In the genomic region with DNA sequence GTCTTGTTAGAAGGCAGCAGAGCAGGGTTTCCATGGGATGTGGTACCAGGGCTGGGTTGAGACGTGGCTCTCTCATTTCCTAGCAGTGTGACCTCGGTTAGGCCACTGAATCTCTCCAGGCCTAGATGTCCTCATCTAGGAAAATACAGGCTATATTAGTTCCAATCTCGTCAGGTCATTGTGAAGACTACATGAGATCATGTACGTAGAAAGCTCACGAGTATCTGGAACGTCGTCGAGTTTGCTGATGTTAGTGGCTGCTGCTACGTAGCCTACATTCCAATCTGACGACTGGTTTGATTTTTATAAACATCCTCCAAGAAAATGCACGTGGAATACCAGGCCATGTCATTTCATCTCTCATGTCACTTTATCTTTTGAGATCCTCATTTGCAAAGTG, we compare ENCODE assay signal across 20 cellular contexts.
DNase-seq lines count a peak whose midpoint lies in the region; ATAC-seq and TF ChIP-seq lines count a peak whose summit lies in the region.
"Had no signal": no experiment of that assay in that cellular context is flagged by ENCODE, and none has a peak within 500 bp of the region (broad histone marks: within the 10 kb centered on the region; RNA-seq: fewer than 3 reads in every experiment).

No MANE protein-coding gene starts in this region.

- DNase-seq in HFF-Myc (ENCODE audit: extremely low read depth, low read depth) = peak; percentile 29
- peak; percentile 49 for DNase-seq in astrocyte of the cerebellum (ENCODE audit: low read depth)
- no peak for DNase-seq in left ventricle myocardium inferior
- no peak for DNase-seq in HuH-7.5 (ENCODE audit: low spot score)
- DNase-seq in mesenteric fat pad (ENCODE audit: low spot score) = no peak
- DNase-seq in medulla oblongata (ENCODE audit: extremely low spot score) = no peak
- DNase-seq: activated CD8-positive, alpha-beta memory T cell treated with anti-CD3 and anti-CD28 coated beads for 24 hours; anterior cingulate cortex; DMS79; effector memory CD4-positive, alpha-beta T cell; islet precursor cell; Karpas-422; NCI-H146; NCI-H510A; OCI-M1; stimulated activated CD4-positive, alpha-beta T cell treated with anti-CD3 and anti-CD28 coated beads, Interleukin-15, amount 100 ng/mL, for 24 hours had no signal

- no peak overlapping the region for H3K9ac ChIP-seq in stomach smooth muscle (ENCODE audit: low read length in 2 of 2)

- H3K27me3 ChIP-seq in left ventricle myocardium inferior (ENCODE audit: low read depth) (no peaks in the 10 kb centered on the region), stomach smooth muscle (ENCODE audit: control insufficient read depth in 1 of 2, insufficient read depth in 2 of 2, low read length in 2 of 2) (no peaks in the 10 kb centered on the region)

- H3K4me3 ChIP-seq in HFF-Myc (replicated peaks; ENCODE audit: low read depth, low read length) (no peak overlapping the region), astrocyte of the cerebellum (ENCODE audit: low read depth, low read length) (no peak overlapping the region), left ventricle myocardium inferior (no peak overlapping the region), stomach smooth muscle (ENCODE audit: low read length in 2 of 2) (no peak overlapping the region)

- H3K36me3 ChIP-seq in left ventricle myocardium inferior = no peaks in the 10 kb centered on the region
- no peaks in the 10 kb centered on the region for H3K36me3 ChIP-seq in stomach smooth muscle (ENCODE audit: control insufficient read depth in 2 of 2, insufficient read depth in 2 of 2, low read length in 2 of 2)

- peaks cover 18% of the 10 kb centered on the region for H3K4me1 ChIP-seq in left ventricle myocardium inferior
- H3K4me1 ChIP-seq in stomach smooth muscle (ENCODE audit: control insufficient read depth, insufficient read depth, low read length) = peaks cover 8% of the 10 kb centered on the region

- H3K9me3 ChIP-seq in left ventricle myocardium inferior (replicated peaks) = peaks cover 13% of the 10 kb centered on the region
- no peaks in the 10 kb centered on the region for H3K9me3 ChIP-seq in stomach smooth muscle (ENCODE audit: control insufficient read depth in 2 of 2, low read length in 2 of 2)

- no peak for ATAC-seq in GM21515 (IDR thresholded peaks at IDR 0.05; ENCODE audit: unreplicated experiment)
- ATAC-seq: activated T-helper 17 cell treated with anti-CD3 and anti-CD28 coated beads, Interleukin-2, amount 50 U/mL, for 72 hours had no signal

- in situ Hi-C loops in astrocyte of the cerebellum (cut with HindIII; ENCODE audit: low sequenced_read_pairs) = no loop called here

- intact Hi-C loops in left ventricle myocardium inferior (cut with micrococcal nuclease) = no loop called here

- TF ChIP-seq CTCF in HFF-Myc (IDR thresholded peaks at IDR 0.05; ENCODE audit: low read depth, low read length, missing control alignments) (no peak), astrocyte of the cerebellum (IDR thresholded peaks at IDR 0.05; ENCODE audit: low read depth, low read length, missing control alignments) (no peak), left ventricle myocardium inferior (IDR thresholded peaks at IDR 0.05; ENCODE audit: borderline replicate concordance) (no peak)

- H3K27ac ChIP-seq in left ventricle myocardium inferior (replicated peaks) (peak overlapping the region; percentile 85), stomach smooth muscle (ENCODE audit: low read length) (peak overlapping the region; percentile 37)
- H3K27ac ChIP-seq: VCaP had no signal

Comparison
In these comparisons a context has a peak if more than half of its experiments do, and no peak if none do; other contexts are left out.
1. DNase-seq: peak in HFF-Myc (single experiment) and astrocyte of the cerebellum (single experiment); none in left ventricle myocardium inferior (single experiment), HuH-7.5 (single experiment), mesenteric fat pad (single experiment) and medulla oblongata (single experiment).